ENCODE assay signal across 1 cellular context in genomic region chr6:17995414-17995813, GRCh38.
TF ChIP-seq lines count a peak whose summit lies in the region.

No MANE protein-coding gene starts in this region.

TF ChIP-seq in IMR-90, 13 proteins besides CTCF, POLR2A, EP300 and RAD21:
- TF ChIP-seq MAFK (IDR thresholded peaks at IDR 0.05; ENCODE audit: low read depth, low read length): no peak
- TF ChIP-seq MAZ (IDR thresholded peaks at IDR 0.05; ENCODE audit: borderline replicate concordance, low read depth, low read length): no peak
- no peak for TF ChIP-seq SMC3 (IDR thresholded peaks at IDR 0.05; ENCODE audit: low read depth, low read length)
- no peak for TF ChIP-seq ELK1 (IDR thresholded peaks at IDR 0.05; ENCODE audit: borderline replicate concordance, low read depth, low read length)
- TF ChIP-seq MXI1 (IDR thresholded peaks at IDR 0.05; ENCODE audit: borderline replicate concordance, low read depth, low read length): no peak
- no peak for TF ChIP-seq CEBPB (IDR thresholded peaks at IDR 0.05; ENCODE audit: low read depth, low read length)
- no peak for TF ChIP-seq RFX5 (IDR thresholded peaks at IDR 0.05; ENCODE audit: low read depth, low read length)
- TF ChIP-seq BHLHE40 (IDR thresholded peaks at IDR 0.05; ENCODE audit: low read depth, low read length): no peak
